1 cellular context compared by ENCODE assay signal in the genomic region with DNA sequence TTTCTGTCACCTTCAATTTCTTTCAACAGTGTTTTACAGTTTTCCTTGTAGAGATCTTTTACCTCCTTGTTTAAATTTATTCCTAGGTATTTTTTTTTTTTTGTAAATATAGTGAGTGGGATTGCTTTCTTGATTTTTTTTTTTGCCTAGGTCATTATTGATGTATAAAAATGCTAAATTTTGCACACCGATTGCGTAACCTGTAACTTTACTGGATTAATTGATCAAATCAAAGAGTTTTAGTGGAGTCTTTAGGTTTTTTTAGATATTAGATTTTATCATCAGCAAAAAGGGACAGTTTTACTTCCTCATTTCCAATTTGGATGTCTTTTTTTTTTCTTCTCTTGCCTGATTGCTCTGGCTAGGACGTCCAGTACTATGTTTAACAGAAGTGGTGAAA.
TF ChIP-seq lines count a peak whose summit lies in the region.

No MANE protein-coding gene starts in this region.

TF ChIP-seq in IMR-90, 13 proteins besides CTCF, POLR2A, EP300 and RAD21:
- TF ChIP-seq, protein P1, sequence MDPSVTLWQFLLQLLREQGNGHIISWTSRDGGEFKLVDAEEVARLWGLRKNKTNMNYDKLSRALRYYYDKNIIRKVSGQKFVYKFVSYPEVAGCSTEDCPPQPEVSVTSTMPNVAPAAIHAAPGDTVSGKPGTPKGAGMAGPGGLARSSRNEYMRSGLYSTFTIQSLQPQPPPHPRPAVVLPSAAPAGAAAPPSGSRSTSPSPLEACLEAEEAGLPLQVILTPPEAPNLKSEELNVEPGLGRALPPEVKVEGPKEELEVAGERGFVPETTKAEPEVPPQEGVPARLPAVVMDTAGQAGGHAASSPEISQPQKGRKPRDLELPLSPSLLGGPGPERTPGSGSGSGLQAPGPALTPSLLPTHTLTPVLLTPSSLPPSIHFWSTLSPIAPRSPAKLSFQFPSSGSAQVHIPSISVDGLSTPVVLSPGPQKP (IDR thresholded peaks at IDR 0.05; ENCODE audit: borderline replicate concordance, low read depth, low read length): no peak
- TF ChIP-seq BHLHE40 (IDR thresholded peaks at IDR 0.05; ENCODE audit: low read depth, low read length): no peak
- TF ChIP-seq MAZ (IDR thresholded peaks at IDR 0.05; ENCODE audit: borderline replicate concordance, low read depth, low read length): no peak
- no peak for TF ChIP-seq MAFK (IDR thresholded peaks at IDR 0.05; ENCODE audit: low read depth, low read length)
- peak; percentile 55 for TF ChIP-seq CEBPB (IDR thresholded peaks at IDR 0.05; ENCODE audit: low read depth, low read length)
- TF ChIP-seq RFX5 (IDR thresholded peaks at IDR 0.05; ENCODE audit: low read depth, low read length): no peak
- no peak for TF ChIP-seq NFE2L2 (IDR thresholded peaks at IDR 0.05; ENCODE audit: low read depth, low read length)
- TF ChIP-seq, protein P2, sequence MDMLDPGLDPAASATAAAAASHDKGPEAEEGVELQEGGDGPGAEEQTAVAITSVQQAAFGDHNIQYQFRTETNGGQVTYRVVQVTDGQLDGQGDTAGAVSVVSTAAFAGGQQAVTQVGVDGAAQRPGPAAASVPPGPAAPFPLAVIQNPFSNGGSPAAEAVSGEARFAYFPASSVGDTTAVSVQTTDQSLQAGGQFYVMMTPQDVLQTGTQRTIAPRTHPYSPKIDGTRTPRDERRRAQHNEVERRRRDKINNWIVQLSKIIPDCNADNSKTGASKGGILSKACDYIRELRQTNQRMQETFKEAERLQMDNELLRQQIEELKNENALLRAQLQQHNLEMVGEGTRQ (IDR thresholded peaks at IDR 0.05; ENCODE audit: low read depth, low read length): no peak
